Comparison of ENCODE assay signal across 10 cellular contexts in the genomic region with DNA sequence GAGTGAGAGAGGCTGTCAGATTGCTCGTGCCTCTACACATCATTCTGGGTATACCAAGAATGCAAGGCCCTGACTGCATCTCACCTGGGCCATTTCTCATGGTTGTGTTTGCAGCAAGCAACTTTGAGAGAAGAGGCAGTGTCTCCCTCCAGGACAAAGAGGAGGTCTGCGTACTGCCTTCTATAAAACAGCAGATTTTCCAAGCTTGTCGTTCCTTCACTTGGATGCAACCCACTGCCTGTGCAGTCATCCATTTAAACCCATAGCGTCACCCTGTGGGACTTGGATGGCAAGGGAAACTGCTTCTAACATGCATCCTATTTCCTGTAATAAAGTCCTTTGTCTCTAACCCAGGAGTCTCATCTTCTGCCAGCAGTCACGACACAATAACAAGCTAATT. TPM values are rescaled to one million over a fixed set of nuclear protein-coding genes. Genes with fewer than 3 reads are reported as not detected.
DNase-seq lines count a peak whose midpoint lies in the region; TF ChIP-seq lines count a peak whose summit lies in the region.
"Had no signal": no experiment of that assay in that cellular context is flagged by ENCODE, and none has a peak within 500 bp of the region (broad histone marks: within the 10 kb centered on the region; RNA-seq: fewer than 3 reads in every experiment).

No MANE protein-coding gene starts in this region.

- H3K9me2 ChIP-seq in OCI-LY1 (ENCODE audit: low read depth, low read length), result no peaks in the 10 kb centered on the region

- H3K4me2 ChIP-seq in OCI-LY1 (ENCODE audit: low read length), result peak overlapping the region; percentile 69

- TF ChIP-seq EP300 in ovary (IDR thresholded peaks at IDR 0.05), result no peak

- H3K27me3 ChIP-seq in OCI-LY1 (ENCODE audit: insufficient read depth, low read length) (no peaks in the 10 kb centered on the region), ovary (no peaks in the 10 kb centered on the region)
- H3K27me3 ChIP-seq: cardiac muscle cell had no signal

- H3K36me3 ChIP-seq in OCI-LY1 (ENCODE audit: insufficient read depth, low read length), result no peaks in the 10 kb centered on the region
- no peaks in the 10 kb centered on the region for H3K36me3 ChIP-seq in ovary
- H3K36me3 ChIP-seq: cardiac muscle cell, WERI-Rb-1 had no signal

- peak overlapping the region; percentile 73 for H3K4me3 ChIP-seq in OCI-LY1 (ENCODE audit: low read depth, low read length, poor library complexity, severe bottlenecking)
- H3K4me3 ChIP-seq in epithelial cell of proximal tubule (ENCODE audit: low read depth, low read length), result peak overlapping the region; percentile 84
- H3K4me3 ChIP-seq in ovary, result peak overlapping the region; percentile 100

- H3K4me1 ChIP-seq in OCI-LY1 (ENCODE audit: insufficient read depth, low read length, severe bottlenecking), result peaks cover 23% of the 10 kb centered on the region
- peaks cover 5% of the 10 kb centered on the region for H3K4me1 ChIP-seq in ovary (ENCODE audit: insufficient read depth)

- H3K9me3 ChIP-seq in OCI-LY1 (ENCODE audit: low read length) (no peaks in the 10 kb centered on the region), ovary (no peaks in the 10 kb centered on the region)

- H3K27ac ChIP-seq in OCI-LY1 (ENCODE audit: low read depth, low read length, poor library complexity, severe bottlenecking) (no peak overlapping the region), ovary (no peak overlapping the region)
- H3K27ac ChIP-seq: cardiac muscle cell, WERI-Rb-1 had no signal

- peak overlapping the region; percentile 53; the same call in 1 of the 2 replicates for H3K9ac ChIP-seq in OCI-LY1 (ENCODE audit: low read length)

- WGBS in ovary, 3 donors, result 40 to 54% (median 48%) methylated on average over 5 of the region's 5 CpGs

- H4K20me1 ChIP-seq in OCI-LY1 (ENCODE audit: insufficient read depth, low read length), result no peaks in the 10 kb centered on the region

- no peak overlapping the region for H2AFZ ChIP-seq in OCI-LY1 (ENCODE audit: low read length)

- TF ChIP-seq POLR2A in ovary (IDR thresholded peaks at IDR 0.05) (no peak), erythroblast (IDR thresholded peaks at IDR 0.05; ENCODE audit: low read length) (no peak)

- no peaks in the 10 kb centered on the region for H3F3A ChIP-seq in OCI-LY1 (ENCODE audit: insufficient read depth, low read length)

- H3K79me2 ChIP-seq in OCI-LY1 (ENCODE audit: insufficient read depth, low read length), result no peaks in the 10 kb centered on the region

- intact Hi-C loops in ovary (cut with DNase I), result loop anchor here in 3 of 4 donors (10.0 kb wide), 2 partner anchors 165 to 445 kb away; no protein-coding TSS in a partner anchor

- DNase-seq in DMS 273 (lab: John Stamatoyannopoulos, UW; ENCODE audit: unreplicated experiment), result peak; percentile 45
- DNase-seq in DMS 273 treated with DMSO at 0.1 percent for 48 hours (lab: John Stamatoyannopoulos, UW), result no peak
- DNase-seq in epithelial cell of proximal tubule (ENCODE audit: low read depth), result no peak
- DNase-seq in ovary, result no peak
- no peak for DNase-seq in SKM-1 treated with dmso at 0.1 percent for 144 hours (lab: John Stamatoyannopoulos, UW; ENCODE audit: unreplicated experiment)
- no peak for DNase-seq in cortex of kidney (lab: John Stamatoyannopoulos, UW)
- no peak for DNase-seq in erythroblast (lab: John Stamatoyannopoulos, UW)

- TF ChIP-seq CTCF in OCI-LY1 (IDR thresholded peaks at IDR 0.05; ENCODE audit: low read length) (no peak), epithelial cell of proximal tubule (conservative IDR thresholded peaks at IDR 0.05; ENCODE audit: low read depth, low read length) (peak; percentile 12), ovary (IDR thresholded peaks at IDR 0.05) (no peak)

RNA-seq across cellular contexts. Expression of a gene that starts 1.3 kb away (rescaled TPM):
- total RNA-seq in epithelial cell of proximal tubule (15.5 and 17.8 TPM in 2 replicates), ovary (10 to 100 TPM; 10.8 to 31.7 (median 16.1) TPM)
- polyA plus RNA-seq in ovary, result 10 to 100 TPM in 1 of 2 donors, 1 to 10 TPM in 1; 6.7 to 35.3 TPM

RNA-seq across cellular contexts. Expression of a gene that starts 1.4 kb away (rescaled TPM):
- 23.8 and 36.1 TPM in 2 replicates for total RNA-seq in epithelial cell of proximal tubule
- 10 to 100 TPM in 4 of 7 donors, 1 to 10 TPM in 3; 4.7 to 13.0 (median 10.5) TPM for total RNA-seq in ovary
- polyA plus RNA-seq in ovary, result 10 to 100 TPM; 13.2 to 13.4 TPM

RNA-seq across cellular contexts. Expression of a gene that starts 48.4 kb away (rescaled TPM):
- total RNA-seq in epithelial cell of proximal tubule (0.12 and 0.14 TPM in 2 replicates), ovary (under 1 TPM in 1 of 7 donors, not detected in 6; 0.11 TPM)
- under 1 TPM in 1 of 2 donors, not detected in 1; 0.04 TPM for polyA plus RNA-seq in ovary
- polyA plus RNA-seq: cardiac muscle cell had no signal

RNA-seq across cellular contexts. Expression of a gene that starts 57.5 kb away (rescaled TPM):
- total RNA-seq in epithelial cell of proximal tubule (9.9 and 10.1 TPM in 2 replicates), ovary (10 to 100 TPM in 6 of 7 donors, 1 to 10 TPM in 1; 10.0 to 17.4 (median 14.5) TPM)
- 10 to 100 TPM in 1 of 2 donors, 1 to 10 TPM in 1; 5.5 to 13.1 TPM for polyA plus RNA-seq in ovary

RNA-seq across cellular contexts. Expression of a gene that starts 57.8 kb away (rescaled TPM):
- total RNA-seq in epithelial cell of proximal tubule, result 0.40 and 0.58 TPM in 2 replicates
- total RNA-seq in ovary, result 1 to 10 TPM in 5 of 7 donors, under 1 TPM in 2; 0.12 to 3.2 (median 1.4) TPM
- polyA plus RNA-seq in ovary, result 1 to 10 TPM in 1 of 2 donors, under 1 TPM in 1; 0.27 to 2.2 TPM
